Comparison of ENCODE assay signal across 20 cellular contexts in the genomic region with DNA sequence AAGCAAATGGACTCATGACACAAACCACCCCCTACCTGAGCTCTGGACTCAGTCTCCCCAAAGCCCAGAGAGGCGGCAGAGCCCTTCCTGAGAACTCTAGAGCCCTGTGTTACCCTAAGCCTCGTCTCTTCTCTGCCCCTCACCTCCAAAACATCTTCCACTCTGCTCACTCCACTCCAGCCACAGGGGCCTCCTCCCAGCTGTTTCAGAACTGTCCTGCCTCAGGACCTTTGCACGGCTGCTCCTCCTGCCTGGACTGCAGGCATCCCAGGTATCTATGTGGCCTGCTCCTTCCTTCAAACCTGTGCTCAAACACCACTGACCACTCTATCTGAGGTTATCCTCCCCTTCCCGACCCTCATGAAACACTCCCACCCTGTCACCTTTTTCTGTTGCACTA.
"Had no signal": no experiment of that assay in that cellular context is flagged by ENCODE, and none has a peak within 500 bp of the region (broad histone marks: within the 10 kb centered on the region; RNA-seq: fewer than 3 reads in every experiment).

No MANE protein-coding gene starts in this region.

- H3K27ac Mint-ChIP-seq: activated naive CD4-positive, alpha-beta T cell treated with anti-CD3 and anti-CD28 coated beads, Interleukin-2, amount 50 U/mL, for 24 hours; activated T-cell treated with anti-CD3 and anti-CD28 coated beads, Interleukin-2, amount 50 U/mL, for 72 hours; natural killer cell; stimulated activated naive CD8-positive, alpha-beta T cell treated with anti-CD3 and anti-CD28 coated beads, Interleukin-15, Interleukin-2, amounts not matched to agents 100 ng/mL and 50 ng/mL, for 24 hours; T-helper 1 cell treated with Interleukin-12 subunit alpha and Interleukin-12 subunit beta and Interleukin-4 antibody, amounts not matched to agents 30 μg/mL and 1 μg/mL, for 36 hours had no signal

- H3K27me3 Mint-ChIP-seq: activated naive CD4-positive, alpha-beta T cell treated with anti-CD3 and anti-CD28 coated beads, Interleukin-2, amount 50 U/mL, for 24 hours; stimulated activated naive CD8-positive, alpha-beta T cell treated with anti-CD3 and anti-CD28 coated beads, Interleukin-15, Interleukin-2, amounts not matched to agents 100 ng/mL and 50 ng/mL, for 24 hours had no signal

- H3K4me3 Mint-ChIP-seq: activated naive CD4-positive, alpha-beta T cell treated with anti-CD3 and anti-CD28 coated beads, Interleukin-2, amount 50 U/mL, for 24 hours; activated T-cell treated with anti-CD3 and anti-CD28 coated beads, Interleukin-2, amount 50 U/mL, for 72 hours; natural killer cell; stimulated activated naive CD8-positive, alpha-beta T cell treated with anti-CD3 and anti-CD28 coated beads, Interleukin-15, Interleukin-2, amounts not matched to agents 100 ng/mL and 50 ng/mL, for 24 hours; T-helper 1 cell treated with Interleukin-12 subunit alpha and Interleukin-12 subunit beta and Interleukin-4 antibody, amounts not matched to agents 30 μg/mL and 1 μg/mL, for 36 hours had no signal

- ATAC-seq: activated T-cell treated with anti-CD3 and anti-CD28 coated beads, Interleukin-2, amount 50 U/mL, for 72 hours; gastroesophageal sphincter; left cardiac atrium; natural killer cell had no signal

- H3K36me3 ChIP-seq: esophagus muscularis mucosa, gastroesophageal sphincter, tibial nerve had no signal

- H3K9me3 Mint-ChIP-seq: activated naive CD4-positive, alpha-beta T cell treated with anti-CD3 and anti-CD28 coated beads, Interleukin-2, amount 50 U/mL, for 24 hours; activated T-cell treated with anti-CD3 and anti-CD28 coated beads, Interleukin-2, amount 50 U/mL, for 72 hours; natural killer cell; stimulated activated naive CD8-positive, alpha-beta T cell treated with anti-CD3 and anti-CD28 coated beads, Interleukin-15, Interleukin-2, amounts not matched to agents 100 ng/mL and 50 ng/mL, for 24 hours; T-helper 1 cell treated with Interleukin-12 subunit alpha and Interleukin-12 subunit beta and Interleukin-4 antibody, amounts not matched to agents 30 μg/mL and 1 μg/mL, for 36 hours had no signal

- H3K36me3 Mint-ChIP-seq: activated naive CD4-positive, alpha-beta T cell treated with anti-CD3 and anti-CD28 coated beads, Interleukin-2, amount 50 U/mL, for 24 hours; natural killer cell had no signal

- H3K4me3 ChIP-seq: esophagus muscularis mucosa, gastroesophageal sphincter, tibial nerve had no signal

- H3K27me3 ChIP-seq: tibial nerve had no signal

- DNase-seq: activated CD4-positive, alpha-beta T cell treated with anti-CD3 and anti-CD28 coated beads for 1 hour; activated CD8-positive, alpha-beta memory T cell treated with anti-CD3 and anti-CD28 coated beads for 24 hours; activated CD8-positive, alpha-beta memory T cell treated with anti-CD3 and anti-CD28 coated beads, Interleukin-2, amount 50 U/mL, for 48 hours; activated effector memory CD4-positive, alpha-beta T cell treated with anti-CD3 and anti-CD28 coated beads, Interleukin-2, amount 50 U/mL, for 16 hours; activated T-cell treated with anti-CD3 and anti-CD28 coated beads, Interleukin-2, amount 50 U/mL, for 72 hours; cerebellar nuclear complex; effector memory CD4-positive, alpha-beta T cell; left cardiac atrium; natural killer cell; occipital lobe; retina; stimulated activated CD4-positive, alpha-beta T cell treated with anti-CD3 and anti-CD28 coated beads, Interleukin-12 subunit alpha, Interleukin-12 subunit beta, amount 100 ng/mL, for 4 hours; stimulated activated CD4-positive, alpha-beta T cell treated with anti-CD3 and anti-CD28 coated beads, Interleukin-2, amount 100 ng/mL, for 24 hours had no signal

- H3K27ac ChIP-seq: esophagus muscularis mucosa, gastroesophageal sphincter, VCaP had no signal

- H3K9me3 ChIP-seq: esophagus muscularis mucosa, gastroesophageal sphincter, tibial nerve had no signal
